ENCODE assay signal across 1 cellular context in genomic region chr1:198543670-198544260, GRCh38.
TF ChIP-seq lines count a peak whose summit lies in the region.

No MANE protein-coding gene starts in this region.

TF ChIP-seq in GM12878, 131 proteins besides CTCF, POLR2A, EP300 and RAD21 (continued from another document):
- no peak for TF ChIP-seq TAF1 (IDR thresholded peaks at IDR 0.05; ENCODE audit: borderline replicate concordance, low read depth, low read length)
